In genomic region chr2:217563565-217563964, GRCh38 we compare ENCODE assay signal across 17 cellular contexts.
DNase-seq lines count a peak whose midpoint lies in the region; ATAC-seq and TF ChIP-seq lines count a peak whose summit lies in the region.
"Had no signal": no experiment of that assay in that cellular context is flagged by ENCODE, and none has a peak within 500 bp of the region (broad histone marks: within the 10 kb centered on the region; RNA-seq: fewer than 3 reads in every experiment).

No MANE protein-coding gene starts in this region.

- POLR2A ChIA-PET in IMR-90 (lab: Charles Lee; ENCODE audit: unreplicated experiment), result no interaction called here
- POLR2A ChIA-PET in naive thymus-derived CD4-positive, alpha-beta T cell (lab: Charles Lee), result no interaction called here

- no peak overlapping the region for H4K5ac ChIP-seq in IMR-90 (ENCODE audit: low read depth, low read length)

- H3K9me3 Mint-ChIP-seq in mesothelial cell of epicardium, result peaks cover 19% of the 10 kb centered on the region
- peaks cover 0 to 21% (median 11%) of the 10 kb centered on the region in 11 donors for H3K9me3 Mint-ChIP-seq in naive thymus-derived CD4-positive, alpha-beta T cell
- H3K9me3 Mint-ChIP-seq in activated naive CD8-positive, alpha-beta T cell treated with anti-CD3 and anti-CD28 coated beads for 36 hours, result peaks cover 10% of the 10 kb centered on the region

- H2BK15ac ChIP-seq in IMR-90 (ENCODE audit: low read depth, low read length), result no peak overlapping the region

- no peak overlapping the region for H3K4me2 ChIP-seq in IMR-90 (ENCODE audit: low read depth, low read length)
- H3K4me2 ChIP-seq: BLaER1 had no signal

- TF ChIP-seq EP300 in sigmoid colon (IDR thresholded peaks at IDR 0.05), result no peak

- CTCF ChIA-PET in IMR-90 (lab: Yijun Ruan, JAX), result interaction anchor here (0.7 kb wide), 1 partner anchor 9 kb away, joined by 3 read pairs; no protein-coding TSS in a partner anchor
- CTCF ChIA-PET in naive thymus-derived CD4-positive, alpha-beta T cell (lab: Charles Lee), result no interaction called here

- H3K4me1 ChIP-seq in IMR-90 (ENCODE audit: control insufficient read depth, insufficient read depth, low read length), result peaks cover 8% of the 10 kb centered on the region
- peaks cover 0 to 22% (median 10%) of the 10 kb centered on the region in 4 donors for H3K4me1 ChIP-seq in sigmoid colon
- H3K4me1 ChIP-seq in naive thymus-derived CD4-positive, alpha-beta T cell (ENCODE audit: control insufficient read depth in 2 of 2, insufficient read depth in 2 of 2, low read length in 2 of 2), result no peaks in the 10 kb centered on the region
- H3K4me1 ChIP-seq: BLaER1, Caco-2, HAP-1 had no signal

- no peak overlapping the region for H4K91ac ChIP-seq in IMR-90 (ENCODE audit: insufficient read depth, low read depth, low read length)

- no peak overlapping the region for H3K9ac ChIP-seq in IMR-90 (ENCODE audit: low read depth, low read length)
- H3K9ac ChIP-seq: BLaER1 had no signal

- no peak overlapping the region for H2AFZ ChIP-seq in IMR-90 (replicated peaks; ENCODE audit: low read length, poor library complexity)

- no peak for DNase-seq in IMR-90
- DNase-seq in mesothelial cell of epicardium (ENCODE audit: low spot score in 2 of 2, unreplicated experiment in 2 of 2), result no peak
- no peak for DNase-seq in sigmoid colon
- no peak for DNase-seq in NK-92 (lab: John Stamatoyannopoulos, UW; ENCODE audit: unreplicated experiment)
- no peak for DNase-seq in naive thymus-derived CD4-positive, alpha-beta T cell
- no peak for DNase-seq in activated naive CD8-positive, alpha-beta T cell treated with anti-CD3 and anti-CD28 coated beads for 36 hours
- DNase-seq: Caco-2; CD4-positive, CD25-positive, alpha-beta regulatory T cell; CD8-positive, alpha-beta T cell; DMS153; DND-41; GOT3; HFFc6 had no signal

- no peak overlapping the region for H2BK5ac ChIP-seq in IMR-90 (ENCODE audit: low read depth, low read length, poor library complexity, severe bottlenecking)

- peaks cover 3% of the 10 kb centered on the region for H3K9me3 ChIP-seq in IMR-90 (ENCODE audit: control insufficient read depth, insufficient read depth, low read length)
- H3K9me3 ChIP-seq in sigmoid colon, result no peaks in the 10 kb centered on the region
- no peaks in the 10 kb centered on the region for H3K9me3 ChIP-seq in naive thymus-derived CD4-positive, alpha-beta T cell (ENCODE audit: control insufficient read depth in 2 of 3, low read length in 3 of 3)
- H3K9me3 ChIP-seq: HAP-1 had no signal

- H3K27ac ChIP-seq in IMR-90 (ENCODE audit: insufficient read depth, low read length) (no peak overlapping the region), sigmoid colon (peak overlapping the region in 3 of 4 donors; percentile 42 to 70 (median 49))
- no peak overlapping the region for H3K27ac ChIP-seq in naive thymus-derived CD4-positive, alpha-beta T cell (ENCODE audit: low read depth, low read length)
- H3K27ac ChIP-seq: BLaER1, C4-2B had no signal

- H3K36me3 ChIP-seq in IMR-90 (ENCODE audit: control insufficient read depth, insufficient read depth, low read length), result no peaks in the 10 kb centered on the region
- H3K36me3 ChIP-seq in sigmoid colon, result no peaks in the 10 kb centered on the region
- no peaks in the 10 kb centered on the region for H3K36me3 ChIP-seq in naive thymus-derived CD4-positive, alpha-beta T cell (ENCODE audit: control insufficient read depth in 2 of 3, insufficient read depth in 3 of 3, low read length in 3 of 3)
- H3K36me3 ChIP-seq: BLaER1, HAP-1 had no signal

- no peak for TF ChIP-seq RAD21 in IMR-90 (IDR thresholded peaks at IDR 0.05; ENCODE audit: low read length)

- peak overlapping the region; percentile 33; the same call in 1 of the 2 replicates for H3K14ac ChIP-seq in IMR-90 (replicated peaks; ENCODE audit: low read depth, low read length)

- H3K27me3 Mint-ChIP-seq in mesothelial cell of epicardium (ENCODE audit: low read depth), result no peaks in the 10 kb centered on the region
- H3K27me3 Mint-ChIP-seq in naive thymus-derived CD4-positive, alpha-beta T cell, result no peaks in the 10 kb centered on the region
- no peaks in the 10 kb centered on the region for H3K27me3 Mint-ChIP-seq in activated naive CD8-positive, alpha-beta T cell treated with anti-CD3 and anti-CD28 coated beads for 36 hours
- H3K27me3 Mint-ChIP-seq: CD4-positive, CD25-positive, alpha-beta regulatory T cell had no signal

- no peak overlapping the region for H3K4me3 Mint-ChIP-seq in mesothelial cell of epicardium
- H3K4me3 Mint-ChIP-seq in naive thymus-derived CD4-positive, alpha-beta T cell, result no peak overlapping the region
- H3K4me3 Mint-ChIP-seq in activated naive CD8-positive, alpha-beta T cell treated with anti-CD3 and anti-CD28 coated beads for 36 hours, result no peak overlapping the region
- H3K4me3 Mint-ChIP-seq: B cell; CD4-positive, CD25-positive, alpha-beta regulatory T cell; CD8-positive, alpha-beta T cell; HFFc6 had no signal

- H3K4ac ChIP-seq in IMR-90 (ENCODE audit: low read depth, low read length), result no peak overlapping the region

- intact Hi-C loops in IMR-90 (cut with micrococcal nuclease) (no loop called here), sigmoid colon (cut with DNase I) (no loop called here)
- intact Hi-C loops in naive thymus-derived CD4-positive, alpha-beta T cell (cut with micrococcal nuclease), result no loop called here

- H3K27ac Mint-ChIP-seq in mesothelial cell of epicardium, result peak overlapping the region; percentile 71
- H3K27ac Mint-ChIP-seq in naive thymus-derived CD4-positive, alpha-beta T cell, result no peak overlapping the region
- H3K27ac Mint-ChIP-seq in activated naive CD8-positive, alpha-beta T cell treated with anti-CD3 and anti-CD28 coated beads for 36 hours, result no peak overlapping the region
- H3K27ac Mint-ChIP-seq: B cell; CD4-positive, CD25-positive, alpha-beta regulatory T cell; CD8-positive, alpha-beta T cell; HFFc6 had no signal

- peak; percentile 61 for ATAC-seq in IMR-90 (ENCODE audit: low read depth)
- no peak for ATAC-seq in naive thymus-derived CD4-positive, alpha-beta T cell
- ATAC-seq: CD8-positive, alpha-beta T cell had no signal

- in situ Hi-C loops in IMR-90 (cut with MboI; ENCODE audit: low sequenced_read_pairs), result no loop called here

- TF ChIP-seq POLR2A in IMR-90 (IDR thresholded peaks at IDR 0.05; ENCODE audit: low read depth, low read length) (no peak), sigmoid colon (IDR thresholded peaks at IDR 0.05) (no peak)

- no peak overlapping the region for H3K56ac ChIP-seq in IMR-90 (ENCODE audit: extremely low read depth, insufficient read depth, low read length)

- dilution Hi-C loops in IMR-90 (cut with HindIII; ENCODE audit: low sequenced_read_pairs, unreplicated experiment), result no loop called here

- H3K27me3 ChIP-seq in IMR-90 (ENCODE audit: control insufficient read depth, insufficient read depth, low read length) (peaks cover 3% of the 10 kb centered on the region; the same call in 1 of the 2 replicates), sigmoid colon (no peaks in the 10 kb centered on the region)
- H3K27me3 ChIP-seq in naive thymus-derived CD4-positive, alpha-beta T cell (ENCODE audit: control insufficient read depth in 2 of 2, insufficient read depth in 2 of 2, low read length in 2 of 2), result no peaks in the 10 kb centered on the region
- H3K27me3 ChIP-seq: BLaER1 had no signal

- H3K36me3 Mint-ChIP-seq in mesothelial cell of epicardium, result peaks cover 25% of the 10 kb centered on the region
- peaks cover 7 to 57% (median 23%) of the 10 kb centered on the region in 5 donors for H3K36me3 Mint-ChIP-seq in naive thymus-derived CD4-positive, alpha-beta T cell
- peaks cover 24% of the 10 kb centered on the region for H3K36me3 Mint-ChIP-seq in activated naive CD8-positive, alpha-beta T cell treated with anti-CD3 and anti-CD28 coated beads for 36 hours

- H3K4me3 ChIP-seq in IMR-90 (ENCODE audit: insufficient read depth, low read depth, low read length), result no peak overlapping the region
- no peak overlapping the region for H3K4me3 ChIP-seq in sigmoid colon
- H3K4me3 ChIP-seq in naive thymus-derived CD4-positive, alpha-beta T cell (ENCODE audit: low read length), result no peak overlapping the region
- H3K4me3 ChIP-seq: BLaER1, HAP-1 had no signal

- no peak overlapping the region for H2BK120ac ChIP-seq in IMR-90 (ENCODE audit: low read depth, low read length)

- no peak overlapping the region for H4K8ac ChIP-seq in IMR-90 (ENCODE audit: low read depth in 2 of 2, low read length in 2 of 2)

- no peak overlapping the region for H2AK5ac ChIP-seq in IMR-90 (ENCODE audit: low read depth, low read length)

- H3K79me1 ChIP-seq in IMR-90 (ENCODE audit: low read depth in 1 of 2, low read length in 2 of 2), result no peaks in the 10 kb centered on the region

- no peak overlapping the region for H3K23ac ChIP-seq in IMR-90 (ENCODE audit: low read depth, low read length)

- peak overlapping the region; percentile 43; the same call in 1 of the 2 replicates for H3K18ac ChIP-seq in IMR-90 (ENCODE audit: low read depth, low read length)

- no peaks in the 10 kb centered on the region for H4K20me1 ChIP-seq in IMR-90 (ENCODE audit: insufficient read depth, low read length)
- H4K20me1 ChIP-seq: BLaER1 had no signal

- no peak overlapping the region for H2AK9ac ChIP-seq in IMR-90 (replicated peaks; ENCODE audit: low read depth, low read length, poor library complexity)

- TF ChIP-seq CTCF in IMR-90 (conservative IDR thresholded peaks at IDR 0.05; ENCODE audit: low read depth, low read length) (no peak), mesothelial cell of epicardium (IDR thresholded peaks at IDR 0.05; ENCODE audit: unreplicated experiment) (no peak), sigmoid colon (IDR thresholded peaks at IDR 0.05) (no peak)

- no TSS peak for BruUV-seq in IMR-90 (replicated peaks; lab: Mats Ljungman, UMichigan)

- H3K4me1 Mint-ChIP-seq in mesothelial cell of epicardium, result peaks cover 19% of the 10 kb centered on the region
- peaks cover 0 to 4% (median 0%) of the 10 kb centered on the region in 7 donors for H3K4me1 Mint-ChIP-seq in naive thymus-derived CD4-positive, alpha-beta T cell
- H3K4me1 Mint-ChIP-seq in activated naive CD8-positive, alpha-beta T cell treated with anti-CD3 and anti-CD28 coated beads for 36 hours, result no peaks in the 10 kb centered on the region
- H3K4me1 Mint-ChIP-seq: B cell; CD4-positive, CD25-positive, alpha-beta regulatory T cell had no signal

- no peaks in the 10 kb centered on the region; the same call in 1 of the 2 replicates for H3K9me1 ChIP-seq in IMR-90 (ENCODE audit: insufficient read depth, low read length)

- WGBS in IMR-90 (ENCODE audit: extremely low coverage in 2 of 2, insufficient read length in 1 of 2), 2 experiments, result no CpG with 5 or more reads among the region's 3 CpGs
- 75 to 81% methylated on average over 3 of the region's 3 CpGs for WGBS in sigmoid colon, 2 donors

- H2BK20ac ChIP-seq in IMR-90 (ENCODE audit: low read depth, low read length), result no peak overlapping the region

TF ChIP-seq in IMR-90, 13 proteins besides CTCF, POLR2A, EP300 and RAD21 (continues in another document):
- no peak for TF ChIP-seq MXI1 (IDR thresholded peaks at IDR 0.05; ENCODE audit: borderline replicate concordance, low read depth, low read length)
- TF ChIP-seq CEBPB (IDR thresholded peaks at IDR 0.05; ENCODE audit: low read depth, low read length), result no peak

Comparison
In these comparisons a context has a peak if more than half of its experiments do, and no peak if none do; other contexts are left out.
1. H3K27ac ChIP-seq: peak in sigmoid colon (3 of 4); none in IMR-90 (single experiment) and naive thymus-derived CD4-positive, alpha-beta T cell (single experiment).